Comparison of ENCODE assay signal across 7 cellular contexts in the genomic region with DNA sequence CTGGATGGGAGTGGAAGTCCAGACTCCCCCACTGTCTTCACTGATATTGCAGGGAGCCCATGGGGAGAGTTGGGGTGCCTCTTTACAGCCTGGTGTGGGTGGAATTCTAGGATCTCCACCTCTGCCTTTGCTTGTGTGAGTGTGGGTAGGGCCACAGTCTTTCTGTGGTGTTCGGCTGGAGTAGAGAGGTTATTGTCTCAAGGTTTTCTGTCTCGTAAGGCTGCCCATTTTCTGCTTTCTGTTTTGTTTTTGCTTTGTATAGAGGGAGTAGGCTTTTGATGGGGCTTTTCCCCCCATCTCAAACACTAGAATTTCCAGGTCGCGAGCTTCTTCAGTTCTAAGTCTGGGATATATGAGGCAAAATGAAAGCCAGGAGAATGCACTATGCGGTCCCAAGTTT.
"Had no signal": no experiment of that assay in that cellular context is flagged by ENCODE, and none has a peak within 500 bp of the region (broad histone marks: within the 10 kb centered on the region; RNA-seq: fewer than 3 reads in every experiment).

No MANE protein-coding gene starts in this region.

- H3K4me3 ChIP-seq: GM23338, K562 had no signal

- H3K4me1 Mint-ChIP-seq: GM23338, H9 had no signal

- H3K4me2 ChIP-seq: GM23338 had no signal

- H2AFZ ChIP-seq: GM23338 had no signal

- H3K27ac Mint-ChIP-seq: GM23338, H9 had no signal

- ATAC-seq: GM23338, K562 had no signal

- DNase-seq: H9, HCEC 1CT, IMR-90, KG1 had no signal

- H3K4me3 Mint-ChIP-seq: GM23338, H9 had no signal

- H3K27ac ChIP-seq: HL-60 had no signal
